Comparison of ENCODE assay signal across 1 cellular context in genomic region chr17:64437944-64438525, GRCh38.
TF ChIP-seq lines count a peak whose summit lies in the region.

No MANE protein-coding gene starts in this region.

TF ChIP-seq in K562, 482 proteins besides CTCF, POLR2A, EP300 and RAD21 (continued from another document):
- TF ChIP-seq ZNF280B (CRISPR knock-in tag; IDR thresholded peaks at IDR 0.05) (peak; percentile 78; the same call in 1 of the 2 replicates), CBX5 (IDR thresholded peaks at IDR 0.05; ENCODE audit: borderline replicate concordance, low read depth) (peak; percentile 96), CBX3 (IDR thresholded peaks at IDR 0.05; ENCODE audit: borderline replicate concordance in 1 of 2, low read length in 2 of 2) (peak in 1 of 2 experiments; percentile 96; a peak in 2 of 3 replicates), TRIM28 (IDR thresholded peaks at IDR 0.05) (peak; percentile 98), AFF1 (IDR thresholded peaks at IDR 0.05; ENCODE audit: low read depth in 1 of 2, partially characterized antibody in 2 of 2) (no peak), ZNF184 (CRISPR knock-in tag; IDR thresholded peaks at IDR 0.05) (no peak), ZNF146 (CRISPR knock-in tag; IDR thresholded peaks at IDR 0.05; ENCODE audit: unreplicated experiment) (no peak), ZFP36 (IDR thresholded peaks at IDR 0.05; ENCODE audit: low read depth, low read length, partially characterized antibody) (peak; percentile 74), HMGXB4 (CRISPR knock-in tag; IDR thresholded peaks at IDR 0.05) (no peak), NFIC (IDR thresholded peaks at IDR 0.05) (no peak), BDP1 (IDR thresholded peaks at IDR 0.05; ENCODE audit: insufficient read depth, insufficient read length) (no peak), XRCC3 (IDR thresholded peaks at IDR 0.05) (0 out of 2 replicates have a peak, but pooled peaks have one; percentile 68), IRF2 (CRISPR knock-in tag; IDR thresholded peaks at IDR 0.05) (0 out of 2 replicates have a peak, but pooled peaks have one; percentile 15), CBX1 (IDR thresholded peaks at IDR 0.05; ENCODE audit: low read depth) (peak; percentile 96), TRIM24 (IDR thresholded peaks at IDR 0.05) (peak in 1 of 2 experiments; percentile 66; a peak in 2 of 4 replicates), IFI16 (CRISPR knock-in tag; IDR thresholded peaks at IDR 0.05) (no peak), RBM25 (IDR thresholded peaks at IDR 0.05; ENCODE audit: low read depth, low read length, severe bottlenecking) (no peak), SETDB1 (IDR thresholded peaks at IDR 0.05; ENCODE audit: low read length) (no peak)
- TF ChIP-seq, protein P1, sequence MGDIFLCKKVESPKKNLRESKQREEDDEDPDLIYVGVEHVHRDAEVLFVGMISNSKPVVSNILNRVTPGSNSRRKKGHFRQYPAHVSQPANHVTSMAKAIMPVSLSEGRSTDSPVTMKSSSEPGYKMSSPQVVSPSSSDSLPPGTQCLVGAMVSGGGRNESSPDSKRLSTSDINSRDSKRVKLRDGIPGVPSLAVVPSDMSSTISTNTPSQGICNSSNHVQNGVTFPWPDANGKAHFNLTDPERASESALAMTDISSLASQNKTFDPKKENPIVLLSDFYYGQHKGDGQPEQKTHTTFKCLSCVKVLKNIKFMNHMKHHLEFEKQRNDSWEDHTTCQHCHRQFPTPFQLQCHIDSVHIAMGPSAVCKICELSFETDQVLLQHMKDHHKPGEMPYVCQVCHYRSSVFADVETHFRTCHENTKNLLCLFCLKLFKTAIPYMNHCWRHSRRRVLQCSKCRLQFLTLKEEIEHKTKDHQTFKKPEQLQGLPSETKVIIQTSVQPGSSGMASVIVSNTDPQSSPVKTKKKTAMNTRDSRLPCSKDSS (IDR thresholded peaks at IDR 0.05; ENCODE audit: low read depth, partially characterized antibody) = peak; percentile 95
- TF ChIP-seq, protein P2, sequence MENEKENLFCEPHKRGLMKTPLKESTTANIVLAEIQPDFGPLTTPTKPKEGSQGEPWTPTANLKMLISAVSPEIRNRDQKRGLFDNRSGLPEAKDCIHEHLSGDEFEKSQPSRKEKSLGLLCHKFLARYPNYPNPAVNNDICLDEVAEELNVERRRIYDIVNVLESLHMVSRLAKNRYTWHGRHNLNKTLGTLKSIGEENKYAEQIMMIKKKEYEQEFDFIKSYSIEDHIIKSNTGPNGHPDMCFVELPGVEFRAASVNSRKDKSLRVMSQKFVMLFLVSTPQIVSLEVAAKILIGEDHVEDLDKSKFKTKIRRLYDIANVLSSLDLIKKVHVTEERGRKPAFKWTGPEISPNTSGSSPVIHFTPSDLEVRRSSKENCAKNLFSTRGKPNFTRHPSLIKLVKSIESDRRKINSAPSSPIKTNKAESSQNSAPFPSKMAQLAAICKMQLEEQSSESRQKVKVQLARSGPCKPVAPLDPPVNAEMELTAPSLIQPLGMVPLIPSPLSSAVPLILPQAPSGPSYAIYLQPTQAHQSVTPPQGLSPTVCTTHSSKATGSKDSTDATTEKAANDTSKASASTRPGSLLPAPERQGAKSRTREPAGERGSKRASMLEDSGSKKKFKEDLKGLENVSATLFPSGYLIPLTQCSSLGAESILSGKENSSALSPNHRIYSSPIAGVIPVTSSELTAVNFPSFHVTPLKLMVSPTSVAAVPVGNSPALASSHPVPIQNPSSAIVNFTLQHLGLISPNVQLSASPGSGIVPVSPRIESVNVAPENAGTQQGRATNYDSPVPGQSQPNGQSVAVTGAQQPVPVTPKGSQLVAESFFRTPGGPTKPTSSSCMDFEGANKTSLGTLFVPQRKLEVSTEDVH (IDR thresholded peaks at IDR 0.05; ENCODE audit: low read depth, partially characterized antibody) = no peak
- TF ChIP-seq, protein P3, sequence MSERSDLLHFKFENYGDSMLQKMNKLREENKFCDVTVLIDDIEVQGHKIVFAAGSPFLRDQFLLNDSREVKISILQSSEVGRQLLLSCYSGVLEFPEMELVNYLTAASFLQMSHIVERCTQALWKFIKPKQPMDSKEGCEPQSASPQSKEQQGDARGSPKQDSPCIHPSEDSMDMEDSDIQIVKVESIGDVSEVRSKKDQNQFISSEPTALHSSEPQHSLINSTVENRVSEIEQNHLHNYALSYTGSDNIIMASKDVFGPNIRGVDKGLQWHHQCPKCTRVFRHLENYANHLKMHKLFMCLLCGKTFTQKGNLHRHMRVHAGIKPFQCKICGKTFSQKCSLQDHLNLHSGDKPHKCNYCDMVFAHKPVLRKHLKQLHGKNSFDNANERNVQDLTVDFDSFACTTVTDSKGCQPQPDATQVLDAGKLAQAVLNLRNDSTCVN (CRISPR knock-in tag; IDR thresholded peaks at IDR 0.05) = no peak
